In genomic region chrX:23344208-23344903, GRCh38 we compare ENCODE assay signal across 18 cellular contexts. TPM values are rescaled to one million over a fixed set of nuclear protein-coding genes. Genes with fewer than 3 reads are reported as not detected.
"Had no signal": no experiment of that assay in that cellular context is flagged by ENCODE, and none has a peak within 500 bp of the region (broad histone marks: within the 10 kb centered on the region; RNA-seq: fewer than 3 reads in every experiment).

No MANE protein-coding gene starts in this region.

- DNase-seq: activated CD4-positive, alpha-beta T cell treated with anti-CD3 and anti-CD28 coated beads, Interleukin-2, amount 10 ng/mL, durations not matched to agents 7 days and 5 days; activated CD4-positive, CD25-positive, alpha-beta regulatory T cell; activated CD8-positive, alpha-beta memory T cell treated with anti-CD3 and anti-CD28 coated beads for 24 hours; activated naive CD4-positive, alpha-beta T cell treated with anti-CD3 and anti-CD28 coated beads, Interleukin-2, amount 50 U/mL, for 16 hours; adrenal gland; cerebellar nuclear complex; left ventricle myocardium inferior; mesenchymal stem cell; nephron progenitor cell; ovary; stimulated activated CD4-positive, alpha-beta T cell treated with anti-CD3 and anti-CD28 coated beads, Interleukin-12 subunit alpha, Interleukin-12 subunit beta, amount 100 ng/mL, for 4 hours; stimulated activated naive CD4-positive, alpha-beta T cell had no signal

- H3K4me3 ChIP-seq: adrenal gland, left ventricle myocardium inferior, ovary, suprapubic skin had no signal

- H3K27me3 ChIP-seq: ovary had no signal

- H3K4me3 Mint-ChIP-seq: activated CD4-positive, alpha-beta T cell treated with anti-CD3 and anti-CD28 coated beads, Interleukin-2, amount 10 ng/mL, durations not matched to agents 7 days and 5 days; brain; nephron progenitor cell; T-helper 1 cell treated with Interleukin-12 subunit alpha and Interleukin-12 subunit beta and Interleukin-4 antibody, amounts not matched to agents 30 μg/mL and 1 μg/mL, for 36 hours had no signal

- FAIRE-seq: islet of Langerhans, TTC549 had no signal

- H3K27ac ChIP-seq: adrenal gland, left ventricle myocardium inferior, ovary, suprapubic skin had no signal

- H3K36me3 ChIP-seq: adrenal gland, left ventricle myocardium inferior, ovary, suprapubic skin had no signal

- H3K4me1 ChIP-seq: adrenal gland, left ventricle myocardium inferior, suprapubic skin had no signal

- H3K4me1 Mint-ChIP-seq: activated CD4-positive, alpha-beta T cell treated with anti-CD3 and anti-CD28 coated beads, Interleukin-2, amount 10 ng/mL, durations not matched to agents 7 days and 5 days had no signal

- H3K9me3 ChIP-seq: adrenal gland, left ventricle myocardium inferior, ovary, suprapubic skin had no signal

- H3K9me3 Mint-ChIP-seq: activated CD4-positive, alpha-beta T cell treated with anti-CD3 and anti-CD28 coated beads, Interleukin-2, amount 10 ng/mL, durations not matched to agents 7 days and 5 days; T-helper 1 cell treated with Interleukin-12 subunit alpha and Interleukin-12 subunit beta and Interleukin-4 antibody, amounts not matched to agents 30 μg/mL and 1 μg/mL, for 36 hours had no signal

- H3K36me3 Mint-ChIP-seq: brain had no signal

- H3K27ac Mint-ChIP-seq: brain; nephron progenitor cell; T-helper 1 cell treated with Interleukin-12 subunit alpha and Interleukin-12 subunit beta and Interleukin-4 antibody, amounts not matched to agents 30 μg/mL and 1 μg/mL, for 36 hours had no signal

RNA-seq across cellular contexts. Expression of gene PTCHD1, which starts 9.7 kb away (rescaled TPM):
- total RNA-seq: activated CD4-positive, alpha-beta T cell treated with anti-CD3 and anti-CD28 coated beads, Interleukin-2, amount 10 ng/mL, durations not matched to agents 7 days and 5 days; dermis microvascular lymphatic vessel endothelial cell had no signal
